ENCODE assay signal across 1 cellular context in genomic region chr14:103333754-103334643, GRCh38.
TF ChIP-seq lines count a peak whose summit lies in the region.

Gene EIF5 (plus strand): TSS chr14:103334237. CDS start chr14:103335861, 1,624 bp downstream.

TF ChIP-seq in K562, 482 proteins besides CTCF, POLR2A, EP300 and RAD21 (continued from another document and continues in another):
- TF ChIP-seq CHD7 (IDR thresholded peaks at IDR 0.05; ENCODE audit: low read depth, low read length) (no peak), BCLAF1 (IDR thresholded peaks at IDR 0.05; ENCODE audit: borderline replicate concordance in 1 of 2, control insufficient read depth in 1 of 2, low read depth in 2 of 2, low read length in 1 of 2) (no peak), MBD2 (IDR thresholded peaks at IDR 0.05; ENCODE audit: borderline replicate concordance, low read depth) (peak; percentile 95), THRB (CRISPR knock-in tag; conservative IDR thresholded peaks at IDR 0.05) (no peak), TCF7 (IDR thresholded peaks at IDR 0.05; ENCODE audit: borderline replicate concordance) (peak; percentile 15; the same call in 1 of the 2 replicates), ZNF197 (CRISPR knock-in tag; IDR thresholded peaks at IDR 0.05; ENCODE audit: low read depth) (no peak), NFATC3 (IDR thresholded peaks at IDR 0.05) (no peak), CXXC5 (CRISPR knock-in tag; IDR thresholded peaks at IDR 0.05) (peak; percentile 93), E2F8 (IDR thresholded peaks at IDR 0.05; ENCODE audit: low read depth, partially characterized antibody) (no peak), KAT2B (IDR thresholded peaks at IDR 0.05; ENCODE audit: low read depth, low read length) (no peak), ZNF449 (CRISPR knock-in tag; IDR thresholded peaks at IDR 0.05) (no peak), NELFE (IDR thresholded peaks at IDR 0.05; ENCODE audit: insufficient read depth, insufficient read length) (peak; percentile 56), SMARCA4 (IDR thresholded peaks at IDR 0.05) (no peak), PHB (CRISPR knock-in tag; IDR thresholded peaks at IDR 0.05) (no peak), CEBPG (CRISPR knock-in tag; IDR thresholded peaks at IDR 0.05) (no peak), CEBPG (tag; conservative IDR thresholded peaks at IDR 0.05 in 1 of 2, IDR thresholded peaks at IDR 0.05 in 1 of 2) (no peak), ZMIZ1 (IDR thresholded peaks at IDR 0.05; ENCODE audit: low read depth in 2 of 2, low read length in 2 of 2) (no peak; a peak in 1 of 4 replicates), MITF (IDR thresholded peaks at IDR 0.05) (no peak)
